10 cellular contexts compared by ENCODE assay signal in the genomic region with DNA sequence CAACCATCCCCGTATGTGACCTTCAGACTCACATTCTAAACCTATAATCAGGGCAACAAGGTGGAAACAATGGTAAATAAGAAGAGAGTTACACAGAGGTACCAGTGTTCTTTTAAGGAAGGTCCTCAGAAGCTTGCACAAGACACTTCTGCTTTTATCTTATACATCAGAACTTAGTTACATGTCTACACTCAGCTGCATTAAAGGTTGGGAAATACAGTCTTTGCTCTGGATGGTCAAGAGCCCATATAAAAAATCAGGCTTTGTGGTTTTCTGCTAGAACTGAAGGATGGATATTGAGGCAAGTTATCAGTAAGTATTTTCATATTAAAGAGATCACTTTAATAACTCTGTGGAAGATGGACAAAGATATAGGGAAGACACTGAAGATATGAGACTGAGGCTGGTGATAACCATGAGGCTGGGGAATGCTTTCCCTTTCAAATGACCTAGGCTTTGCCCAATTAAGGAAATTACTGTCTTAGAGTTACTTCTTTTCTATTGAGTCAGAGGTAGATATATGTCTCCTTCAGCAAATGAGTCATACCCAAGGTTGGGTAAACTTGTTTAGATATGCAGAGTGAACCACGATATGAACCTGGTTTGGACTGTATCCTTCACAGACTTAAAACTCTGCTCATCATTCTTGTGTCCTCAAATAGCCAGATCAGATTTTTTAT.
DNase-seq lines count a peak whose midpoint lies in the region; ATAC-seq, FAIRE-seq and TF ChIP-seq lines count a peak whose summit lies in the region.
"Had no signal": no experiment of that assay in that cellular context is flagged by ENCODE, and none has a peak within 500 bp of the region (broad histone marks: within the 10 kb centered on the region; RNA-seq: fewer than 3 reads in every experiment).

No MANE protein-coding gene starts in this region.

- no peak overlapping the region for H3K27ac Mint-ChIP-seq in activated CD8-positive, alpha-beta T cell treated with anti-CD3 and anti-CD28 coated beads for 36 hours
- no peak overlapping the region for H3K27ac Mint-ChIP-seq in activated CD8-positive, alpha-beta T cell treated with anti-CD3 and anti-CD28 coated beads, Interleukin-2, amount 10 ng/mL, durations not matched to agents 7 days and 5 days
- H3K27ac Mint-ChIP-seq in stimulated activated naive B cell treated with anti-CD40 and anti-IgM and Interleukin-4, amounts not matched to agents 10 μg/mL and 1 μg/mL and 100 μg/mL, for 72 hours = no peak overlapping the region

- peak overlapping the region; percentile 47 for H3K27ac ChIP-seq in SJSA1
- H3K27ac ChIP-seq: C4-2B, Peyer's patch had no signal

- H3K36me3 ChIP-seq in SJSA1 = no peaks in the 10 kb centered on the region
- H3K36me3 ChIP-seq: Peyer's patch had no signal

- TF ChIP-seq CTCF in activated CD8-positive, alpha-beta T cell treated with anti-CD3 and anti-CD28 coated beads for 36 hours (IDR thresholded peaks at IDR 0.05) = no peak

- H3K4me3 ChIP-seq in SJSA1 = no peak overlapping the region
- H3K4me3 ChIP-seq: Peyer's patch had no signal

- H3K4me1 ChIP-seq in SJSA1 (replicated peaks) = peaks cover 61% of the 10 kb centered on the region
- H3K4me1 ChIP-seq: Peyer's patch had no signal

- no peak for DNase-seq in activated CD8-positive, alpha-beta T cell treated with anti-CD3 and anti-CD28 coated beads for 36 hours
- no peak for DNase-seq in activated CD8-positive, alpha-beta T cell treated with anti-CD3 and anti-CD28 coated beads, Interleukin-2, amount 10 ng/mL, durations not matched to agents 7 days and 5 days
- DNase-seq in SJSA1 (ENCODE audit: low read depth in 1 of 2, low spot score in 2 of 2) = peak in 1 of 2 experiments; percentile 58
- no peak for DNase-seq in stimulated activated naive B cell treated with anti-CD40 and anti-IgM and Interleukin-4, amounts not matched to agents 10 μg/mL and 1 μg/mL and 100 μg/mL, for 72 hours
- DNase-seq in frontal cortex (ENCODE audit: low spot score in 2 of 2) = no peak
- no peak for DNase-seq in cerebellum (ENCODE audit: low spot score)
- no peak for DNase-seq in left ventricle myocardium superior
- DNase-seq: Peyer's patch had no signal

- CTCF ChIA-PET in activated CD8-positive, alpha-beta T cell treated with anti-CD3 and anti-CD28 coated beads for 36 hours (lab: Charles Lee) = no interaction called here
- CTCF ChIA-PET in activated CD8-positive, alpha-beta T cell treated with anti-CD3 and anti-CD28 coated beads, Interleukin-2, amount 10 ng/mL, durations not matched to agents 7 days and 5 days (lab: Charles Lee) = no interaction called here

- H3K36me3 Mint-ChIP-seq in activated CD8-positive, alpha-beta T cell treated with anti-CD3 and anti-CD28 coated beads for 36 hours (ENCODE audit: low read depth) = no peaks in the 10 kb centered on the region
- no peaks in the 10 kb centered on the region for H3K36me3 Mint-ChIP-seq in activated CD8-positive, alpha-beta T cell treated with anti-CD3 and anti-CD28 coated beads, Interleukin-2, amount 10 ng/mL, durations not matched to agents 7 days and 5 days (ENCODE audit: low read depth)
- H3K36me3 Mint-ChIP-seq in stimulated activated naive B cell treated with anti-CD40 and anti-IgM and Interleukin-4, amounts not matched to agents 10 μg/mL and 1 μg/mL and 100 μg/mL, for 72 hours = no peaks in the 10 kb centered on the region

- intact Hi-C loops in activated CD8-positive, alpha-beta T cell treated with anti-CD3 and anti-CD28 coated beads for 36 hours (cut with micrococcal nuclease) = no loop called here
- intact Hi-C loops in left ventricle myocardium superior (cut with micrococcal nuclease) = no loop called here

- peaks cover 13% of the 10 kb centered on the region for H3K4me1 Mint-ChIP-seq in activated CD8-positive, alpha-beta T cell treated with anti-CD3 and anti-CD28 coated beads for 36 hours (ENCODE audit: low read depth)
- peaks cover 6% of the 10 kb centered on the region for H3K4me1 Mint-ChIP-seq in activated CD8-positive, alpha-beta T cell treated with anti-CD3 and anti-CD28 coated beads, Interleukin-2, amount 10 ng/mL, durations not matched to agents 7 days and 5 days (ENCODE audit: low read depth)
- H3K4me1 Mint-ChIP-seq in stimulated activated naive B cell treated with anti-CD40 and anti-IgM and Interleukin-4, amounts not matched to agents 10 μg/mL and 1 μg/mL and 100 μg/mL, for 72 hours = peaks cover 0 to 7% of the 10 kb centered on the region in 2 donors

- POLR2A ChIA-PET in activated CD8-positive, alpha-beta T cell treated with anti-CD3 and anti-CD28 coated beads for 36 hours (lab: Charles Lee) = no interaction called here
- POLR2A ChIA-PET in activated CD8-positive, alpha-beta T cell treated with anti-CD3 and anti-CD28 coated beads, Interleukin-2, amount 10 ng/mL, durations not matched to agents 7 days and 5 days (lab: Charles Lee) = no interaction called here

- H3K9me3 ChIP-seq in SJSA1 (replicated peaks) = no peaks in the 10 kb centered on the region
- H3K9me3 ChIP-seq: Peyer's patch had no signal

- no peak overlapping the region for H3K4me3 Mint-ChIP-seq in activated CD8-positive, alpha-beta T cell treated with anti-CD3 and anti-CD28 coated beads for 36 hours
- H3K4me3 Mint-ChIP-seq in activated CD8-positive, alpha-beta T cell treated with anti-CD3 and anti-CD28 coated beads, Interleukin-2, amount 10 ng/mL, durations not matched to agents 7 days and 5 days = no peak overlapping the region
- no peak overlapping the region for H3K4me3 Mint-ChIP-seq in stimulated activated naive B cell treated with anti-CD40 and anti-IgM and Interleukin-4, amounts not matched to agents 10 μg/mL and 1 μg/mL and 100 μg/mL, for 72 hours

- H3K27me3 Mint-ChIP-seq in activated CD8-positive, alpha-beta T cell treated with anti-CD3 and anti-CD28 coated beads for 36 hours = peaks cover 45% of the 10 kb centered on the region
- peaks cover 13% of the 10 kb centered on the region for H3K27me3 Mint-ChIP-seq in activated CD8-positive, alpha-beta T cell treated with anti-CD3 and anti-CD28 coated beads, Interleukin-2, amount 10 ng/mL, durations not matched to agents 7 days and 5 days (ENCODE audit: low read depth)
- peaks cover 9 to 17% of the 10 kb centered on the region in 2 donors for H3K27me3 Mint-ChIP-seq in stimulated activated naive B cell treated with anti-CD40 and anti-IgM and Interleukin-4, amounts not matched to agents 10 μg/mL and 1 μg/mL and 100 μg/mL, for 72 hours

- no peak for FAIRE-seq in frontal cortex (lab: Jason Lieb, UNC)

- ATAC-seq in activated CD8-positive, alpha-beta T cell treated with anti-CD3 and anti-CD28 coated beads for 36 hours = peak; percentile 77
- ATAC-seq in activated CD8-positive, alpha-beta T cell treated with anti-CD3 and anti-CD28 coated beads, Interleukin-2, amount 10 ng/mL, durations not matched to agents 7 days and 5 days = no peak
- ATAC-seq in HG02973 (IDR thresholded peaks at IDR 0.05; ENCODE audit: unreplicated experiment) = peak; percentile 53
- ATAC-seq in stimulated activated naive B cell treated with anti-CD40 and anti-IgM and Interleukin-4, amounts not matched to agents 10 μg/mL and 1 μg/mL and 100 μg/mL, for 72 hours (replicated peaks) = peak; percentile 49 to 73
- no peak for ATAC-seq in left ventricle myocardium superior

- no peaks in the 10 kb centered on the region for H3K27me3 ChIP-seq in SJSA1 (replicated peaks)
- H3K27me3 ChIP-seq: Peyer's patch had no signal

- H3K9me3 Mint-ChIP-seq in activated CD8-positive, alpha-beta T cell treated with anti-CD3 and anti-CD28 coated beads for 36 hours = no peaks in the 10 kb centered on the region
- no peaks in the 10 kb centered on the region for H3K9me3 Mint-ChIP-seq in activated CD8-positive, alpha-beta T cell treated with anti-CD3 and anti-CD28 coated beads, Interleukin-2, amount 10 ng/mL, durations not matched to agents 7 days and 5 days (ENCODE audit: insufficient read depth)
- H3K9me3 Mint-ChIP-seq in stimulated activated naive B cell treated with anti-CD40 and anti-IgM and Interleukin-4, amounts not matched to agents 10 μg/mL and 1 μg/mL and 100 μg/mL, for 72 hours = no peaks in the 10 kb centered on the region

Comparison
In these comparisons a context has a peak if more than half of its experiments do, and no peak if none do; other contexts are left out.
1. ATAC-seq: peak in activated CD8-positive, alpha-beta T cell treated with anti-CD3 and anti-CD28 coated beads for 36 hours (single experiment), HG02973 (single experiment) and stimulated activated naive B cell treated with anti-CD40 and anti-IgM and Interleukin-4, amounts not matched to agents 10 μg/mL and 1 μg/mL and 100 μg/mL, for 72 hours (2 of 2); none in activated CD8-positive, alpha-beta T cell treated with anti-CD3 and anti-CD28 coated beads, Interleukin-2, amount 10 ng/mL, durations not matched to agents 7 days and 5 days (single experiment) and left ventricle myocardium superior (single experiment).